In genomic region chr5:149357370-149358293, GRCh38 we compare ENCODE assay signal across 1 cellular context.
TF ChIP-seq lines count a peak whose summit lies in the region.

Gene PCYOX1L, plus strand, starts transcription at chr5:149358046. Its CDS starts 23 bp downstream, at chr5:149358069.

TF ChIP-seq in HepG2, 621 proteins besides CTCF, POLR2A, EP300 and RAD21 (continued from another document and continues in another):
- TF ChIP-seq ATF3 (CRISPR knock-in tag; IDR thresholded peaks at IDR 0.05), result no peak
- TF ChIP-seq ZNF547 (CRISPR knock-in tag; IDR thresholded peaks at IDR 0.05), result peak; percentile 56; the same call in 1 of the 2 replicates
- TF ChIP-seq HNF4G (IDR thresholded peaks at IDR 0.05; ENCODE audit: borderline replicate concordance, low read depth, low read length), result no peak
- TF ChIP-seq HNF4G (CRISPR knock-in tag; IDR thresholded peaks at IDR 0.05; ENCODE audit: borderline replicate concordance, low read depth), result peak; percentile 67; the same call in 1 of the 2 replicates
- TF ChIP-seq SAP130 (CRISPR knock-in tag; IDR thresholded peaks at IDR 0.05; ENCODE audit: low read depth), result peak; percentile 71
- TF ChIP-seq ZNF639 (CRISPR knock-in tag; conservative IDR thresholded peaks at IDR 0.05), result no peak
- TF ChIP-seq REXO4 (CRISPR knock-in tag; IDR thresholded peaks at IDR 0.05; ENCODE audit: borderline replicate concordance), result no peak
- TF ChIP-seq ZNF354B (CRISPR knock-in tag; IDR thresholded peaks at IDR 0.05), result no peak
- no peak for TF ChIP-seq SKI (IDR thresholded peaks at IDR 0.05; ENCODE audit: partially characterized antibody)
- no peak for TF ChIP-seq ZBTB2 (CRISPR knock-in tag; IDR thresholded peaks at IDR 0.05; ENCODE audit: low read depth)
- TF ChIP-seq HES4 (CRISPR knock-in tag; IDR thresholded peaks at IDR 0.05; ENCODE audit: borderline replicate concordance), result peak; percentile 90
- 0 out of 2 replicates have a peak, but pooled peaks have one; percentile 33 for TF ChIP-seq ZSCAN31 (CRISPR knock-in tag; IDR thresholded peaks at IDR 0.05; ENCODE audit: low read depth)
- 0 out of 2 replicates have a peak, but pooled peaks have one; percentile 36 for TF ChIP-seq HMGXB3 (CRISPR knock-in tag; IDR thresholded peaks at IDR 0.05; ENCODE audit: borderline replicate concordance)
- TF ChIP-seq MBD4 (IDR thresholded peaks at IDR 0.05; ENCODE audit: borderline replicate concordance, low read length), result no peak
- peak; percentile 63 for TF ChIP-seq HDAC1 (CRISPR knock-in tag; IDR thresholded peaks at IDR 0.05)
- TF ChIP-seq ARID4A (CRISPR knock-in tag; IDR thresholded peaks at IDR 0.05; ENCODE audit: borderline replicate concordance), result peak; percentile 53; the same call in 1 of the 2 replicates
- no peak for TF ChIP-seq SRSF9 (IDR thresholded peaks at IDR 0.05; ENCODE audit: borderline replicate concordance, insufficient read depth, low read depth, low read length, poor library complexity, severe bottlenecking)
- TF ChIP-seq ZBTB43 (CRISPR knock-in tag; conservative IDR thresholded peaks at IDR 0.05), result 0 out of 2 replicates have a peak, but pooled peaks have one; percentile 53
- peak; percentile 53; the same call in 1 of the 2 replicates for TF ChIP-seq IRF9 (CRISPR knock-in tag; IDR thresholded peaks at IDR 0.05; ENCODE audit: borderline replicate concordance)
- TF ChIP-seq AGO1 (IDR thresholded peaks at IDR 0.05; ENCODE audit: low read depth, low read length, poor library complexity, severe bottlenecking), result peak; percentile 32
- 0 out of 2 replicates have a peak, but pooled peaks have one; percentile 50 for TF ChIP-seq HOXD1 (CRISPR knock-in tag; IDR thresholded peaks at IDR 0.05)
- 0 out of 2 replicates have a peak, but pooled peaks have one; percentile 15 for TF ChIP-seq ARNTL (CRISPR knock-in tag; IDR thresholded peaks at IDR 0.05)
- peak; percentile 42; the same call in 1 of the 2 replicates for TF ChIP-seq MED1 (CRISPR knock-in tag; IDR thresholded peaks at IDR 0.05)
- no peak for TF ChIP-seq KMT2B (CRISPR knock-in tag; IDR thresholded peaks at IDR 0.05)
- no peak for TF ChIP-seq ARID2 (CRISPR knock-in tag; IDR thresholded peaks at IDR 0.05; ENCODE audit: borderline replicate concordance)
- 0 out of 2 replicates have a peak, but pooled peaks have one; percentile 67 for TF ChIP-seq SALL2 (CRISPR knock-in tag; IDR thresholded peaks at IDR 0.05)
- peak; percentile 89 for TF ChIP-seq MAX (IDR thresholded peaks at IDR 0.05)
- TF ChIP-seq PHF21A (CRISPR knock-in tag; IDR thresholded peaks at IDR 0.05), result peak; percentile 64
- TF ChIP-seq PHF8 (CRISPR knock-in tag; IDR thresholded peaks at IDR 0.05), result peak; percentile 68
- TF ChIP-seq DZIP1 (CRISPR knock-in tag; IDR thresholded peaks at IDR 0.05), result 0 out of 2 replicates have a peak, but pooled peaks have one; percentile 64
- peak; percentile 83; the same call in 1 of the 2 replicates for TF ChIP-seq ZNF790 (CRISPR knock-in tag; IDR thresholded peaks at IDR 0.05; ENCODE audit: borderline replicate concordance)
- no peak for TF ChIP-seq ZSCAN21 (CRISPR knock-in tag; IDR thresholded peaks at IDR 0.05; ENCODE audit: borderline replicate concordance)
- no peak for TF ChIP-seq ZNF101 (CRISPR knock-in tag; IDR thresholded peaks at IDR 0.05; ENCODE audit: borderline replicate concordance, low read depth)
- no peak for TF ChIP-seq GABPA (IDR thresholded peaks at IDR 0.05; ENCODE audit: low read depth, low read length)
- TF ChIP-seq GABPA (CRISPR knock-in tag; IDR thresholded peaks at IDR 0.05; ENCODE audit: low read depth), result peak; percentile 32; the same call in 1 of the 2 replicates
- peak; percentile 67; the same call in 1 of the 2 replicates for TF ChIP-seq TFDP1 (CRISPR knock-in tag; IDR thresholded peaks at IDR 0.05; ENCODE audit: borderline replicate concordance)
- peak; percentile 80; the same call in 1 of the 2 replicates for TF ChIP-seq ZNF34 (CRISPR knock-in tag; IDR thresholded peaks at IDR 0.05; ENCODE audit: borderline replicate concordance)
